ENCODE assay signal across 17 cellular contexts in genomic region chr1:212613440-212614335, GRCh38. TPM values are rescaled to one million over a fixed set of nuclear protein-coding genes. Genes with fewer than 3 reads are reported as not detected.
A peak's percentile ranks its signal among the peaks of the same experiment; 100 is the strongest.
DNase-seq lines count a peak whose midpoint lies in the region; ATAC-seq, FAIRE-seq and TF ChIP-seq lines count a peak whose summit lies in the region.
"Had no signal": no experiment of that assay in that cellular context is flagged by ENCODE, and none has a peak within 500 bp of the region (broad histone marks: within the 10 kb centered on the region; RNA-seq: fewer than 3 reads in every experiment).

No MANE protein-coding gene starts in this region.

- no peak for FAIRE-seq in bronchial epithelial cell (lab: Jason Lieb, UNC)
- FAIRE-seq: A549 had no signal

- TF ChIP-seq CTCF in activated CD8-positive, alpha-beta T cell treated with anti-CD3 and anti-CD28 coated beads for 36 hours (IDR thresholded peaks at IDR 0.05) = no peak
- TF ChIP-seq CTCF in bronchial epithelial cell (IDR thresholded peaks at IDR 0.05; ENCODE audit: insufficient read depth, low read length, severe bottlenecking) = no peak
- no peak for TF ChIP-seq CTCF in smooth muscle cell (IDR thresholded peaks at IDR 0.05; ENCODE audit: borderline replicate concordance, insufficient read depth, poor library complexity, severe bottlenecking)

- H3K4me2 ChIP-seq in smooth muscle cell = peak overlapping the region; percentile 97
- H3K4me2 ChIP-seq: A549 had no signal

- H3K27ac Mint-ChIP-seq in activated CD8-positive, alpha-beta T cell treated with anti-CD3 and anti-CD28 coated beads for 36 hours = peak overlapping the region; percentile 64
- H3K27ac Mint-ChIP-seq in activated CD8-positive, alpha-beta T cell treated with anti-CD3 and anti-CD28 coated beads, Interleukin-2, amount 10 ng/mL, durations not matched to agents 7 days and 5 days = no peak overlapping the region

- peaks cover 8% of the 10 kb centered on the region for H3K36me3 ChIP-seq in MG63
- H3K36me3 ChIP-seq in bronchial epithelial cell (ENCODE audit: control insufficient read depth, insufficient read depth, low read length) = peaks cover 35% of the 10 kb centered on the region
- H3K36me3 ChIP-seq in smooth muscle cell (ENCODE audit: low read depth) = peaks cover 9% of the 10 kb centered on the region
- H3K36me3 ChIP-seq: breast epithelium had no signal

- CTCF ChIA-PET in activated CD8-positive, alpha-beta T cell treated with anti-CD3 and anti-CD28 coated beads for 36 hours (lab: Charles Lee) = interaction anchor here (1.2 to 2.7 kb wide), 3 partner anchors 9 to 51 kb away, joined by 4 to 12 read pairs (median 8); no protein-coding TSS in a partner anchor
- CTCF ChIA-PET in activated CD8-positive, alpha-beta T cell treated with anti-CD3 and anti-CD28 coated beads, Interleukin-2, amount 10 ng/mL, durations not matched to agents 7 days and 5 days (lab: Charles Lee) = interaction anchor here (1.2 to 1.9 kb wide), 5 partner anchors 17 to 168 kb away, joined by 3 to 6 read pairs (median 5); no protein-coding TSS in a partner anchor

- H3K36me3 Mint-ChIP-seq in activated CD8-positive, alpha-beta T cell treated with anti-CD3 and anti-CD28 coated beads for 36 hours (ENCODE audit: low read depth) = peaks cover 82% of the 10 kb centered on the region
- peaks cover 36% of the 10 kb centered on the region for H3K36me3 Mint-ChIP-seq in activated CD8-positive, alpha-beta T cell treated with anti-CD3 and anti-CD28 coated beads, Interleukin-2, amount 10 ng/mL, durations not matched to agents 7 days and 5 days (ENCODE audit: low read depth)

- H3K9me3 Mint-ChIP-seq in activated CD8-positive, alpha-beta T cell treated with anti-CD3 and anti-CD28 coated beads for 36 hours = no peaks in the 10 kb centered on the region
- H3K9me3 Mint-ChIP-seq in activated CD8-positive, alpha-beta T cell treated with anti-CD3 and anti-CD28 coated beads, Interleukin-2, amount 10 ng/mL, durations not matched to agents 7 days and 5 days (ENCODE audit: insufficient read depth) = no peaks in the 10 kb centered on the region

- DNase-seq in activated CD8-positive, alpha-beta T cell treated with anti-CD3 and anti-CD28 coated beads for 36 hours = no peak
- no peak for DNase-seq in activated CD8-positive, alpha-beta T cell treated with anti-CD3 and anti-CD28 coated beads, Interleukin-2, amount 10 ng/mL, durations not matched to agents 7 days and 5 days
- DNase-seq in MG63 (peak; percentile 50), bronchial epithelial cell (ENCODE audit: low read depth) (peak; percentile 38), smooth muscle cell (lab: John Stamatoyannopoulos, UW; ENCODE audit: unreplicated experiment) (no peak), LoVo (ENCODE audit: low spot score) (no peak), HPDE6-E6E7 (ENCODE audit: extremely low spot score) (no peak)
- DNase-seq in activated CD4-positive, alpha-beta T cell treated with anti-CD3 and anti-CD28 coated beads for 4 hours = no peak
- DNase-seq: activated T-cell treated with anti-CD3 and anti-CD28 coated beads, Interleukin-2, amount 50 U/mL, for 48 hours; NCI-H69; SHP77 treated with DMSO at 0.1 percent for 48 hours; thyroid gland had no signal

- intact Hi-C loops in activated CD8-positive, alpha-beta T cell treated with anti-CD3 and anti-CD28 coated beads for 36 hours (cut with micrococcal nuclease) = no loop called here

- peaks cover 48% of the 10 kb centered on the region for H3F3A ChIP-seq in smooth muscle cell (ENCODE audit: low read depth)

- H3K4me1 ChIP-seq in smooth muscle cell (ENCODE audit: low read depth) = peaks cover 15% of the 10 kb centered on the region
- H3K4me1 ChIP-seq: breast epithelium had no signal

- no peak overlapping the region for H3K4me3 Mint-ChIP-seq in activated CD8-positive, alpha-beta T cell treated with anti-CD3 and anti-CD28 coated beads for 36 hours
- no peak overlapping the region for H3K4me3 Mint-ChIP-seq in activated CD8-positive, alpha-beta T cell treated with anti-CD3 and anti-CD28 coated beads, Interleukin-2, amount 10 ng/mL, durations not matched to agents 7 days and 5 days

- H3K27me3 Mint-ChIP-seq in activated CD8-positive, alpha-beta T cell treated with anti-CD3 and anti-CD28 coated beads for 36 hours = peaks cover 4% of the 10 kb centered on the region
- no peaks in the 10 kb centered on the region for H3K27me3 Mint-ChIP-seq in activated CD8-positive, alpha-beta T cell treated with anti-CD3 and anti-CD28 coated beads, Interleukin-2, amount 10 ng/mL, durations not matched to agents 7 days and 5 days (ENCODE audit: low read depth)

- H3K27ac ChIP-seq in smooth muscle cell (ENCODE audit: low read depth) = peak overlapping the region; percentile 96
- H3K27ac ChIP-seq: A549, breast epithelium, thyroid gland, VCaP had no signal

- peak overlapping the region; percentile 81 for H3K9ac ChIP-seq in smooth muscle cell (ENCODE audit: low read depth)

- POLR2A ChIA-PET in activated CD8-positive, alpha-beta T cell treated with anti-CD3 and anti-CD28 coated beads for 36 hours (lab: Charles Lee) = interaction anchor here (0.9 to 1.3 kb wide), 3 partner anchors 17 to 54 kb away, joined by 3 to 4 read pairs (median 3); no protein-coding TSS in a partner anchor
- POLR2A ChIA-PET in activated CD8-positive, alpha-beta T cell treated with anti-CD3 and anti-CD28 coated beads, Interleukin-2, amount 10 ng/mL, durations not matched to agents 7 days and 5 days (lab: Charles Lee) = interaction anchor here (0.8 kb wide), 1 partner anchor 21 kb away, joined by 3 read pairs; no protein-coding TSS in a partner anchor

- ATAC-seq in activated CD8-positive, alpha-beta T cell treated with anti-CD3 and anti-CD28 coated beads for 36 hours = no peak
- no peak for ATAC-seq in activated CD8-positive, alpha-beta T cell treated with anti-CD3 and anti-CD28 coated beads, Interleukin-2, amount 10 ng/mL, durations not matched to agents 7 days and 5 days
- ATAC-seq: HCT116 had no signal

- no peaks in the 10 kb centered on the region for H3K9me3 ChIP-seq in MG63
- H3K9me3 ChIP-seq in smooth muscle cell (replicated peaks; ENCODE audit: low read depth) = no peaks in the 10 kb centered on the region
- H3K9me3 ChIP-seq: A549, breast epithelium, thyroid gland had no signal

- H3K4me1 Mint-ChIP-seq in activated CD8-positive, alpha-beta T cell treated with anti-CD3 and anti-CD28 coated beads for 36 hours (ENCODE audit: low read depth) = peaks cover 49% of the 10 kb centered on the region
- H3K4me1 Mint-ChIP-seq in activated CD8-positive, alpha-beta T cell treated with anti-CD3 and anti-CD28 coated beads, Interleukin-2, amount 10 ng/mL, durations not matched to agents 7 days and 5 days (ENCODE audit: low read depth) = peaks cover 39% of the 10 kb centered on the region

- no peaks in the 10 kb centered on the region for H3K27me3 ChIP-seq in MG63
- H3K27me3 ChIP-seq in bronchial epithelial cell (ENCODE audit: control insufficient read depth, insufficient read depth, low read length) = no peaks in the 10 kb centered on the region
- no peaks in the 10 kb centered on the region for H3K27me3 ChIP-seq in smooth muscle cell (ENCODE audit: low read depth)
- H3K27me3 ChIP-seq: breast epithelium, thyroid gland had no signal

- peaks cover 100% of the 10 kb centered on the region for H4K20me1 ChIP-seq in smooth muscle cell (ENCODE audit: low read depth)

- H3K79me2 ChIP-seq in smooth muscle cell (ENCODE audit: low read depth) = peaks cover 42% of the 10 kb centered on the region

- H2AFZ ChIP-seq in smooth muscle cell (ENCODE audit: low read depth) = no peak overlapping the region

- WGBS in smooth muscle cell (ENCODE audit: low lambda C conversion rate) = 45% methylated on average over 8 of the region's 8 CpGs

- no peak overlapping the region for H3K4me3 ChIP-seq in MG63
- no peak overlapping the region for H3K4me3 ChIP-seq in bronchial epithelial cell (ENCODE audit: low read depth, low read length)
- no peak overlapping the region for H3K4me3 ChIP-seq in smooth muscle cell
- H3K4me3 ChIP-seq: A549, breast epithelium, lung, thyroid gland had no signal

RNA-seq across cellular contexts. Expression of gene ATF3, which starts 5.1 kb away (rescaled TPM):
- total RNA-seq in activated CD8-positive, alpha-beta T cell treated with anti-CD3 and anti-CD28 coated beads for 36 hours = 10 to 100 TPM; 35.4 to 41.3 TPM
- total RNA-seq in activated CD8-positive, alpha-beta T cell treated with anti-CD3 and anti-CD28 coated beads, Interleukin-2, amount 10 ng/mL, durations not matched to agents 7 days and 5 days = 10 to 100 TPM; 12.1 to 12.5 TPM
- total RNA-seq in MG63 (2014; rRNA removed; shearing (Covaris generic); ENCODE audit: low replicate concordance) = 0.99 and 7.4 TPM in 2 replicates
- total RNA-seq in bronchial epithelial cell (19.2 and 31.7 TPM in 2 replicates), smooth muscle cell (229 and 231 TPM in 2 replicates)
- polyA plus RNA-seq in smooth muscle cell = 152 and 268 TPM in 2 replicates

Comparison
In these comparisons a context has a peak if more than half of its experiments do, and no peak if none do; other contexts are left out.
1. DNase-seq: peak in MG63 (single experiment) and bronchial epithelial cell (single experiment); none in activated CD8-positive, alpha-beta T cell treated with anti-CD3 and anti-CD28 coated beads for 36 hours (single experiment), activated CD8-positive, alpha-beta T cell treated with anti-CD3 and anti-CD28 coated beads, Interleukin-2, amount 10 ng/mL, durations not matched to agents 7 days and 5 days (single experiment), smooth muscle cell (single experiment), LoVo (single experiment), HPDE6-E6E7 (single experiment) and activated CD4-positive, alpha-beta T cell treated with anti-CD3 and anti-CD28 coated beads for 4 hours (0 of 2).